Comparison of ENCODE assay signal across 1 cellular context in the genomic region with DNA sequence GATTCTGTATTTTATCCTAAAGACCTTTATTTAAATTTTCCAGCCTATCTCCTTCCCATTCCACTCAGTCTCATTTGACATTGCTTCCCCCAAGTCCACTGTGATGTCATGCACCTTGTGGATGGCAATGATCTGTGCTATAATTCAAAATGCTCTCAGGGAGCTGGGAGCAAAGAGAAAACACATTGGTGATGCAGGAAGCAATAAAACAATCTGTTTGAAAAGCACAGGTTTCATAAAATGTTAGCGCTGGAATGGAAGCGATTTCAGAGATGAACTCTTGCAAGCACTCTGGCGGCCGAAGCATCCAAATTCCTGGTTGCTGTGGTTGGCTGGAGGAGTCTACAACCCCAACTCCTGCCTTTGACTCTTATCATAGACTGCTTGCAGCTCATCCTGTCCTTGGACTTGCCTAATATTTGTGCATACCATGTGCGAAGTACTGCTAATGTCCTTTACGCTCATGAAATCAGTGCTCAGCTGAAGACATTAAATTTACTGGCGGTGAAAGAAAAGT.
TF ChIP-seq lines count a peak whose summit lies in the region.

No MANE protein-coding gene starts in this region.

TF ChIP-seq in IMR-90, 13 proteins besides CTCF, POLR2A, EP300 and RAD21:
- TF ChIP-seq BHLHE40 (IDR thresholded peaks at IDR 0.05; ENCODE audit: low read depth, low read length) = no peak
- TF ChIP-seq RFX5 (IDR thresholded peaks at IDR 0.05; ENCODE audit: low read depth, low read length) = no peak
- TF ChIP-seq SMC3 (IDR thresholded peaks at IDR 0.05; ENCODE audit: low read depth, low read length) = no peak
- no peak for TF ChIP-seq CEBPB (IDR thresholded peaks at IDR 0.05; ENCODE audit: low read depth, low read length)
- TF ChIP-seq FOS (IDR thresholded peaks at IDR 0.05; ENCODE audit: low read depth, low read length) = no peak
- TF ChIP-seq ELK1 (IDR thresholded peaks at IDR 0.05; ENCODE audit: borderline replicate concordance, low read depth, low read length) = no peak
- TF ChIP-seq RCOR1 (IDR thresholded peaks at IDR 0.05; ENCODE audit: insufficient replicate concordance, low read length) = no peak
- TF ChIP-seq USF2 (IDR thresholded peaks at IDR 0.05; ENCODE audit: low read depth, low read length) = no peak
- no peak for TF ChIP-seq NFE2L2 (IDR thresholded peaks at IDR 0.05; ENCODE audit: low read depth, low read length)
- no peak for TF ChIP-seq MAZ (IDR thresholded peaks at IDR 0.05; ENCODE audit: borderline replicate concordance, low read depth, low read length)
- no peak for TF ChIP-seq MAFK (IDR thresholded peaks at IDR 0.05; ENCODE audit: low read depth, low read length)
- TF ChIP-seq MXI1 (IDR thresholded peaks at IDR 0.05; ENCODE audit: borderline replicate concordance, low read depth, low read length) = no peak
